ENCODE assay signal across 8 cellular contexts in the genomic region with DNA sequence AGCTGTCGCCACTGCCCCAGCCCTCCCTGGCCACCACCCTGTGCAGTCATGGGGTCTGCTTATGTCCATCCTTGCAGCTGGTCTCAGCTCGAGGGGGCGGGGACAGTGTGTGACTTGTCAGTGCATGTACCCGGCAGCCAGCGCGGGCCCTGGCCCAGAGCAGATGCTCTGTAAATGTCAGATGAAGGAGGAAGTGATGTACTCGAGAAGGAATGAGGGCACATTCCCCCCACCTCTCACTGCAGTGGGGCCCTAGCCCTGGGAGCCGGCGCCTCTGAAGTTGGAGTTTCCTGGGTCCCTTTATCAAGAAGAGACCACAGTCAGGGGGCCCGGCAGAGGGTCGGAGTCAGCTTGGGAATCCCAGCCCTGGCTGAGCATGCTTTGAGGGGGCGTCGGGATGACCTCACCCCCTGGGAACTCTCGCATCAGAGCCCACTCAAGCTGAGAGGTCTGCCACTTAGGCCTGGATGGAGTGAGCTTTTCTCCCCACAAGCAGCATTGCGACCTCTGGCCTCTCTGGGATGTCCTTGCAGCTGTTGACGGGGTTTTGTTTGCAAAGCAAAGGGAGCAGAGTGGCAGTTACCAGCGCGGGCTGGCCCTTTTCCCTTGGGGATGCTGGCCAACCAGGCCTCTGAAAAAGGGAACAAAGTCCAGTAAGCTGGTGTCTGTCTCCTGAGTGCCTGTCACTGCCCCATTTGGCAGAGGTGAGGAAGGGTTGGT. TPM values are rescaled to one million over a fixed set of nuclear protein-coding genes. Genes with fewer than 3 reads are reported as not detected.
DNase-seq lines count a peak whose midpoint lies in the region; FAIRE-seq and TF ChIP-seq lines count a peak whose summit lies in the region.

No MANE protein-coding gene starts in this region.

- H3K14ac ChIP-seq in H1 (ENCODE audit: insufficient read length): no peak overlapping the region

- no peaks in the 10 kb centered on the region for H3K79me2 ChIP-seq in OCI-LY3 (ENCODE audit: low read length)
- H3K79me2 ChIP-seq in H1 (ENCODE audit: control insufficient read depth in 1 of 2, insufficient read depth in 2 of 2, low read length in 2 of 2): no peaks in the 10 kb centered on the region; a peak in 1 of 4 replicates

- H3K56ac ChIP-seq in H1 (replicated peaks; ENCODE audit: insufficient read length, low read depth, low read length): no peak overlapping the region

- TF ChIP-seq EP300 in H1 (IDR thresholded peaks at IDR 0.05; ENCODE audit: borderline replicate concordance in 1 of 2, low read depth in 2 of 2, low read length in 2 of 2): no peak

- H3K18ac ChIP-seq in H1 (ENCODE audit: extremely low read depth, low read length): peak overlapping the region; percentile 32; the same call in 1 of the 2 replicates

- no peak overlapping the region for H4K8ac ChIP-seq in H1 (ENCODE audit: extremely low read depth, insufficient read depth, low read length)

- WGBS in H1 (ENCODE audit: extremely low coverage in 1 of 2, insufficient coverage in 1 of 2, insufficient read length in 1 of 2, insufficient replicate concordance in 2 of 2, low coverage in 1 of 2, low lambda C conversion rate in 2 of 2, missing lambda C conversion rate in 1 of 2), 2 experiments: 78% methylated on average over 18 of the region's 18 CpGs; no CpG with 5 or more reads in 1 of the 2 experiments

- no peaks in the 10 kb centered on the region for H3K79me1 ChIP-seq in H1 (ENCODE audit: low read depth, low read length)

- H2BK20ac ChIP-seq in H1 (ENCODE audit: low read length): no peak overlapping the region

- intact Hi-C loops in activated naive CD4-positive, alpha-beta T cell treated with anti-CD3 and anti-CD28 coated beads for 36 hours (cut with micrococcal nuclease): no loop called here

- 0 out of 2 replicates have a peak, but pooled peaks cover 3% of the 10 kb centered on the region for H3K4me1 ChIP-seq in OCI-LY3 (ENCODE audit: low read length)
- H3K4me1 ChIP-seq in H1 (replicated peaks in 1 of 4; ENCODE audit: control insufficient read depth in 3 of 4, insufficient read depth in 4 of 4, low read length in 3 of 4): peaks cover 0 to 2% (median 0%) of the 10 kb centered on the region in 4 experiments; a peak in 2 of 7 replicates

- no peak overlapping the region for H4K5ac ChIP-seq in H1 (ENCODE audit: insufficient read length, low read depth, low read length)

- peak; percentile 35 for DNase-seq in DMS153 (lab: John Stamatoyannopoulos, UW)
- DNase-seq in H1 (ENCODE audit: low read depth in 1 of 2, low spot score in 2 of 2): no peak
- peak; percentile 78 for DNase-seq in midbrain (lab: John Stamatoyannopoulos, UW)
- peak; percentile 80 for DNase-seq in urothelium cell line (ENCODE audit: low spot score)
- no peak for DNase-seq in activated CD4-positive, alpha-beta T cell treated with anti-CD3 and anti-CD28 coated beads, Interleukin-2, amount 50 U/mL, for 48 hours
- no peak for DNase-seq in activated naive CD4-positive, alpha-beta T cell treated with anti-CD3 and anti-CD28 coated beads for 36 hours
- no peak for DNase-seq in GM12892 (ENCODE audit: insufficient read length)

- H3K36me3 Mint-ChIP-seq in activated naive CD4-positive, alpha-beta T cell treated with anti-CD3 and anti-CD28 coated beads for 36 hours (ENCODE audit: low read depth): no peaks in the 10 kb centered on the region

- TF ChIP-seq POLR2A in H1 (IDR thresholded peaks at IDR 0.05; ENCODE audit: control extremely low read depth in 1 of 2, low read depth in 2 of 2, low read length in 2 of 2) (no peak), GM12892 (IDR thresholded peaks at IDR 0.05; ENCODE audit: low read depth, low read length) (no peak)

- TF ChIP-seq CTCF in OCI-LY3 (IDR thresholded peaks at IDR 0.05; ENCODE audit: low read depth, low read length) (no peak), H1 (IDR thresholded peaks at IDR 0.05; ENCODE audit: control extremely low read depth in 1 of 3, insufficient read depth in 1 of 3, low read depth in 1 of 3, low read length in 3 of 3) (peak in 2 of 3 experiments; percentile 2 to 6; a peak in 2 of 4 replicates)

- peak; percentile 9 to 22; a peak in 2 of 4 replicates for TF ChIP-seq RAD21 in H1 (IDR thresholded peaks at IDR 0.05 in 1 of 2, conservative IDR thresholded peaks at IDR 0.05 in 1 of 2; ENCODE audit: low read depth in 2 of 2, low read length in 2 of 2)

- H2BK5ac ChIP-seq in H1 (ENCODE audit: low read depth, low read length): no peak overlapping the region

- H3K9ac ChIP-seq in OCI-LY3 (ENCODE audit: low read length): no peak overlapping the region
- H3K9ac ChIP-seq in H1 (replicated peaks in 1 of 4; ENCODE audit: extremely low read depth in 1 of 4, low read depth in 3 of 4, low read length in 3 of 4): no peak overlapping the region

- H3K27me3 Mint-ChIP-seq in activated naive CD4-positive, alpha-beta T cell treated with anti-CD3 and anti-CD28 coated beads for 36 hours (ENCODE audit: low read depth): no peaks in the 10 kb centered on the region

- H3K4me2 ChIP-seq in OCI-LY3 (ENCODE audit: low read length) (0 out of 2 replicates have a peak overlapping the region, but pooled peaks have one; percentile 14), H1 (ENCODE audit: insufficient read depth in 1 of 2, low read depth in 2 of 2, low read length in 2 of 2) (no peak overlapping the region)

- no peaks in the 10 kb centered on the region for H3K23me2 ChIP-seq in H1 (ENCODE audit: low read depth, low read length)

- no peak overlapping the region for H3K27ac Mint-ChIP-seq in activated naive CD4-positive, alpha-beta T cell treated with anti-CD3 and anti-CD28 coated beads for 36 hours

- H2AFZ ChIP-seq in OCI-LY3 (ENCODE audit: low read depth, low read length) (peak overlapping the region; percentile 8; the same call in 1 of the 2 replicates), H1 (ENCODE audit: low read length) (no peak overlapping the region)

- no peak overlapping the region for H2BK12ac ChIP-seq in H1 (ENCODE audit: low read depth, low read length)

- POLR2A ChIA-PET in H1 (lab: Charles Lee; ENCODE audit: partially characterized antibody): interaction anchor here (0.9 to 1.0 kb wide), 2 partner anchors 12 to 15 kb away, joined by 3 read pairs; no protein-coding TSS in a partner anchor

- H3K9me3 Mint-ChIP-seq in activated naive CD4-positive, alpha-beta T cell treated with anti-CD3 and anti-CD28 coated beads for 36 hours: peaks cover 13% of the 10 kb centered on the region

- no peak overlapping the region for H3K4ac ChIP-seq in H1 (replicated peaks; ENCODE audit: insufficient read length, low read depth, low read length)

- H3K9me3 ChIP-seq in OCI-LY3 (ENCODE audit: insufficient read depth, low read length): no peaks in the 10 kb centered on the region
- peaks cover 10 to 15% of the 10 kb centered on the region in 2 experiments; a peak in 3 of 4 replicates for H3K9me3 ChIP-seq in H1 (ENCODE audit: insufficient read depth in 2 of 2, low read depth in 1 of 2, low read length in 1 of 2)

- H3K27ac ChIP-seq in OCI-LY3 (ENCODE audit: low read length) (no peak overlapping the region), H1 (ENCODE audit: low read depth, low read length) (no peak overlapping the region; the same call in 1 of the 2 replicates)

- no peak for FAIRE-seq in H1 (lab: Jason Lieb, UNC)
- peak; percentile 65 for FAIRE-seq in urothelium cell line (lab: Jason Lieb, UNC)
- FAIRE-seq in GM12892 (lab: Jason Lieb, UNC): no peak

- H3K36me3 ChIP-seq in OCI-LY3 (replicated peaks; ENCODE audit: low read depth, low read length) (no peaks in the 10 kb centered on the region), H1 (ENCODE audit: control insufficient read depth in 2 of 4, insufficient read depth in 4 of 4, low read length in 3 of 4) (no peaks in the 10 kb centered on the region)

- H2BK15ac ChIP-seq in H1 (ENCODE audit: low read length): no peak overlapping the region

- H2AK5ac ChIP-seq in H1 (ENCODE audit: low read depth, low read length): no peak overlapping the region

- H3K4me1 Mint-ChIP-seq in activated naive CD4-positive, alpha-beta T cell treated with anti-CD3 and anti-CD28 coated beads for 36 hours (ENCODE audit: low read depth): no peaks in the 10 kb centered on the region

- no peak overlapping the region for H3K23ac ChIP-seq in H1 (ENCODE audit: insufficient read length)

- no peak overlapping the region for H3K4me3 ChIP-seq in OCI-LY3 (ENCODE audit: low read length)
- no peak overlapping the region for H3K4me3 ChIP-seq in H1 (ENCODE audit: extremely low read depth in 1 of 4, insufficient read depth in 2 of 4, low read depth in 3 of 4, low read length in 4 of 4)

- H4K20me1 ChIP-seq in OCI-LY3 (ENCODE audit: insufficient read depth, low read length) (no peaks in the 10 kb centered on the region), H1 (replicated peaks in 1 of 2; ENCODE audit: control insufficient read depth in 1 of 2, insufficient read depth in 2 of 2, low read length in 2 of 2) (no peaks in the 10 kb centered on the region)

- CTCF ChIA-PET in H1 (lab: Charles Lee; ENCODE audit: partially characterized antibody): interaction anchor here (0.7 to 17.9 kb wide), 9 partner anchors 9 to 180 kb away, joined by 3 to 164 read pairs (median 4); partner anchors contain the start of gene NEURL1B
- CTCF ChIA-PET in activated naive CD4-positive, alpha-beta T cell treated with anti-CD3 and anti-CD28 coated beads for 36 hours (lab: Charles Lee): no interaction called here

- H4K91ac ChIP-seq in H1 (replicated peaks; ENCODE audit: insufficient read length, low read length): peak overlapping the region; percentile 46

- no peak overlapping the region for H2BK120ac ChIP-seq in H1 (replicated peaks; ENCODE audit: low read depth, low read length)

- no peak overlapping the region for H3K4me3 Mint-ChIP-seq in activated naive CD4-positive, alpha-beta T cell treated with anti-CD3 and anti-CD28 coated beads for 36 hours

- H3K27me3 ChIP-seq in OCI-LY3 (ENCODE audit: low read depth, low read length): peaks cover 27% of the 10 kb centered on the region
- H3K27me3 ChIP-seq in H1 (replicated peaks in 1 of 4; ENCODE audit: control insufficient read depth in 3 of 4, extremely low read depth in 1 of 4, insufficient read depth in 3 of 4, low read length in 3 of 4): no peaks in the 10 kb centered on the region

TF ChIP-seq in H1, 55 proteins besides CTCF, POLR2A, EP300 and RAD21 (continues in another document):
- TF ChIP-seq EZH2 (IDR thresholded peaks at IDR 0.05; ENCODE audit: low read depth, low read length, severe bottlenecking): no peak
- TF ChIP-seq KDM1A (IDR thresholded peaks at IDR 0.05; ENCODE audit: borderline replicate concordance, low read length): no peak

RNA-seq across cellular contexts. Expression of gene NEURL1B, which starts 19.0 kb away (rescaled TPM):
- total RNA-seq in H1 (2021; fragmentation: NEBNext Ultra II Directional; extraction: Animal tissue kit (Norgen Biotek cat#: 25700)): 5.7 and 6.1 TPM in 2 replicates
- 3.3 and 5.4 TPM in 2 replicates for polyA plus RNA-seq in H1 (2011; rRNA removed)
- 4.8 TPM for polyA plus RNA-seq in H1 (2011; cell fraction: cytosol; rRNA removed)
- 15.7 TPM for polyA plus RNA-seq in H1 (2011; cell fraction: nucleus; rRNA removed)
- 4.5 to 5.3 TPM (median 4.5 TPM) in 4 replicates for polyA plus RNA-seq in H1 (2012, experiment 1 of 2)
- 4.2 TPM for polyA plus RNA-seq in H1 (2012, experiment 2 of 2)
- polyA plus RNA-seq in H1 (2013, experiment 1 of 2): 2.9 TPM
- 2.8 TPM for polyA plus RNA-seq in H1 (2013, experiment 2 of 2)
- polyA minus RNA-seq in H1 (2011; rRNA and poly(A)+ RNA removed): 3.9 and 4.0 TPM in 2 replicates
- 5.5 TPM for polyA minus RNA-seq in H1 (2011; cell fraction: cytosol; rRNA and poly(A)+ RNA removed)
- 4.4 TPM for polyA minus RNA-seq in H1 (2011; cell fraction: nucleus; rRNA and poly(A)+ RNA removed)
- total RNA-seq in activated naive CD4-positive, alpha-beta T cell treated with anti-CD3 and anti-CD28 coated beads for 36 hours: under 1 TPM; 0.57 to 0.64 TPM
- polyA plus RNA-seq in GM12892 (2012; ENCODE audit: missing spikeins): 0.25 TPM

Comparison
In these comparisons a context has a peak if more than half of its experiments do, and no peak if none do; other contexts are left out.
1. DNase-seq: peak in DMS153 (single experiment), midbrain (single experiment) and urothelium cell line (single experiment); none in H1 (0 of 2), activated CD4-positive, alpha-beta T cell treated with anti-CD3 and anti-CD28 coated beads, Interleukin-2, amount 50 U/mL, for 48 hours (0 of 2), activated naive CD4-positive, alpha-beta T cell treated with anti-CD3 and anti-CD28 coated beads for 36 hours (single experiment) and GM12892 (single experiment).